28 cellular contexts compared by ENCODE assay signal in genomic region chr4:99825272-99825671, GRCh38. TPM values are rescaled to one million over a fixed set of nuclear protein-coding genes. Genes with fewer than 3 reads are reported as not detected.
DNase-seq lines count a peak whose midpoint lies in the region; ATAC-seq, FAIRE-seq and TF ChIP-seq lines count a peak whose summit lies in the region.
"Had no signal": no experiment of that assay in that cellular context is flagged by ENCODE, and none has a peak within 500 bp of the region (broad histone marks: within the 10 kb centered on the region; RNA-seq: fewer than 3 reads in every experiment).

No MANE protein-coding gene starts in this region.

- H3K4me2 ChIP-seq in GM23338 (no peak overlapping the region), GM12878 (ENCODE audit: control insufficient read depth, insufficient read depth) (peak overlapping the region; percentile 41; the same call in 1 of the 2 replicates), neuronal stem cell (ENCODE audit: insufficient read depth, low read length, poor library complexity, severe bottlenecking) (no peak overlapping the region)

- POLR2A ChIA-PET in GM12878 (lab: Charles Lee), result no interaction called here

- H3K36me3 ChIP-seq in GM23338 (ENCODE audit: insufficient read depth) (no peaks in the 10 kb centered on the region), GM12878 (ENCODE audit: control insufficient read depth in 2 of 2, insufficient read depth in 2 of 2, low read length in 1 of 2) (peaks cover 0 to 1% of the 10 kb centered on the region in 2 experiments; a peak in 2 of 4 replicates), neuronal stem cell (replicated peaks in 1 of 2; ENCODE audit: control insufficient read depth in 2 of 2, insufficient read depth in 2 of 2, low read length in 2 of 2) (no peaks in the 10 kb centered on the region)
- H3K36me3 ChIP-seq: brain microvascular endothelial cell, esophagus muscularis mucosa, thyroid gland had no signal

- intact Hi-C loops in activated CD4-positive, alpha-beta T cell treated with anti-CD3 and anti-CD28 coated beads, Interleukin-2, amount 10 ng/mL, durations not matched to agents 24 days and 14 days (cut with micrococcal nuclease), result no loop called here
- intact Hi-C loops in GM12878 (cut with micrococcal nuclease; ENCODE audit: unreplicated experiment), result loop anchor here (10.0 kb wide), 2 partner anchors 830 to 900 kb away; partner anchors contain the start of genes EIF4E and METAP1

- H3K4me1 ChIP-seq in GM23338 (ENCODE audit: insufficient read depth) (no peaks in the 10 kb centered on the region), GM12878 (ENCODE audit: control insufficient read depth, insufficient read depth, low read length) (peaks cover 17% of the 10 kb centered on the region; the same call in 1 of the 2 replicates), neuronal stem cell (ENCODE audit: control insufficient read depth in 2 of 2, insufficient read depth in 1 of 2, low read depth in 1 of 2, low read length in 2 of 2) (peaks cover 3 to 8% of the 10 kb centered on the region in 2 donors)
- H3K4me1 ChIP-seq: thyroid gland had no signal

- no peak overlapping the region for H2BK5ac ChIP-seq in neuronal stem cell (ENCODE audit: low read length)

- RAD21 ChIA-PET in GM12878 (lab: Charles Lee; ENCODE audit: unreplicated experiment), result interaction anchor here (2.6 to 3.9 kb wide), 2 partner anchors 14 to 20 kb away, joined by 13 to 17 read pairs; no protein-coding TSS in a partner anchor

- H2AFZ ChIP-seq in GM23338 (peak overlapping the region; percentile 52; the same call in 1 of the 2 replicates), GM12878 (ENCODE audit: control insufficient read depth, low read depth, low read length) (no peak overlapping the region), neuronal stem cell (ENCODE audit: low read length) (peak overlapping the region; percentile 23)
- H2AFZ ChIP-seq: GM23248 had no signal

- peaks cover 61% of the 10 kb centered on the region for H3K4me1 Mint-ChIP-seq in activated CD4-positive, alpha-beta T cell treated with anti-CD3 and anti-CD28 coated beads, Interleukin-2, amount 10 ng/mL, durations not matched to agents 24 days and 14 days
- H3K4me1 Mint-ChIP-seq in GM23338, result no peaks in the 10 kb centered on the region

- H3K9me3 ChIP-seq in GM12878 (replicated peaks; ENCODE audit: control insufficient read depth, insufficient read depth, low read length) (no peaks in the 10 kb centered on the region), neuronal stem cell (replicated peaks in 1 of 2; ENCODE audit: control insufficient read depth in 2 of 2, insufficient read depth in 1 of 2, low read depth in 1 of 2, low read length in 2 of 2) (no peaks in the 10 kb centered on the region)
- H3K9me3 ChIP-seq: esophagus muscularis mucosa, thyroid gland had no signal

- H2BK15ac ChIP-seq in neuronal stem cell (ENCODE audit: low read length), result no peak overlapping the region

- no peaks in the 10 kb centered on the region for H3K79me2 ChIP-seq in GM23338 (replicated peaks; ENCODE audit: insufficient read depth)
- H3K79me2 ChIP-seq in GM12878 (ENCODE audit: control insufficient read depth, insufficient read depth, low read length), result peaks cover 81% of the 10 kb centered on the region

- DNase-seq in activated CD4-positive, alpha-beta T cell treated with anti-CD3 and anti-CD28 coated beads, Interleukin-2, amount 10 ng/mL, durations not matched to agents 24 days and 14 days, result no peak
- DNase-seq in activated CD4-positive, alpha-beta T cell treated with anti-CD3 and anti-CD28 coated beads for 1 hour, result no peak
- DNase-seq in GM23338 (ENCODE audit: low spot score) (no peak), GM12878 (ENCODE audit: low read depth, low spot score) (no peak), neuronal stem cell (ENCODE audit: low spot score) (no peak), epidermal melanocyte (ENCODE audit: insufficient read length, low spot score) (no peak)
- DNase-seq in stimulated activated CD4-positive, alpha-beta T cell treated with anti-CD3 and anti-CD28 coated beads, Interleukin-4, amount 100 ng/mL, for 1 hour, result no peak
- DNase-seq: activated effector memory CD4-positive, alpha-beta T cell treated with Interleukin-2 at 50 U/mL for 16 hours; brain microvascular endothelial cell; CD8-positive, alpha-beta T cell; effector CD4-positive, alpha-beta T cell; GM23248; HFFc6; NCI-H1436; NCI-H2081 treated with DMSO at 0.1 percent for 48 hours; NCI-H446 treated with DMSO at 0.1 percent for 48 hours; NCI-H82; stimulated activated CD4-positive, alpha-beta T cell treated with anti-CD3 and anti-CD28 coated beads, Interleukin-15, amount 100 ng/mL, for 24 hours; stimulated activated naive CD8-positive, alpha-beta T cell treated with anti-CD3 and anti-CD28 coated beads, Interleukin-15, Interleukin-2, amounts not matched to agents 100 U/mL and 50 U/mL, for 24 hours; thyroid gland had no signal

- ATAC-seq in GM23338, result no peak
- ATAC-seq in GM12878, result no peak
- ATAC-seq in HG02798 (IDR thresholded peaks at IDR 0.05; ENCODE audit: poor library complexity, unreplicated experiment), result no peak
- ATAC-seq: CD8-positive, alpha-beta T cell; stimulated activated naive CD8-positive, alpha-beta T cell treated with anti-CD3 and anti-CD28 coated beads, Interleukin-15, Interleukin-2, amounts not matched to agents 100 U/mL and 50 U/mL, for 24 hours had no signal

- H3K4me3 ChIP-seq in GM23338 (no peak overlapping the region), GM12878 (peak overlapping the region; percentile 4; the same call in 1 of the 2 replicates), neuronal stem cell (ENCODE audit: low read length in 2 of 2) (no peak overlapping the region)
- H3K4me3 ChIP-seq: esophagus muscularis mucosa, GM23248, thyroid gland had no signal

- no peak for TF ChIP-seq RAD21 in GM12878 (IDR thresholded peaks at IDR 0.05; ENCODE audit: insufficient read depth, low read depth, low read length)

- H3K27me3 ChIP-seq in GM23338 (ENCODE audit: insufficient read depth), result no peaks in the 10 kb centered on the region
- no peaks in the 10 kb centered on the region for H3K27me3 ChIP-seq in GM12878 (replicated peaks in 1 of 2; ENCODE audit: control insufficient read depth in 2 of 2, insufficient read depth in 2 of 2, low read length in 1 of 2)
- H3K27me3 ChIP-seq in neuronal stem cell (ENCODE audit: control insufficient read depth in 3 of 3, insufficient read depth in 3 of 3, low read depth in 1 of 3, low read length in 3 of 3), result no peaks in the 10 kb centered on the region
- H3K27me3 ChIP-seq: brain microvascular endothelial cell, esophagus muscularis mucosa, foreskin keratinocyte, thyroid gland had no signal

- in situ Hi-C loops in GM12878 (cut with MboI), result loop anchor here (25.0 kb wide), 1 partner anchor 1187 kb away; no protein-coding TSS in a partner anchor

- no peak overlapping the region for H3K18ac ChIP-seq in neuronal stem cell (ENCODE audit: low read length)

- H4K91ac ChIP-seq in neuronal stem cell (ENCODE audit: low read depth, low read length, poor library complexity), result no peak overlapping the region

- no peak for TF ChIP-seq POLR2A in GM12878 (IDR thresholded peaks at IDR 0.05; ENCODE audit: low read depth, low read length)

- no peak overlapping the region for H3K9ac ChIP-seq in GM12878 (ENCODE audit: control insufficient read depth, insufficient read depth, low read length)
- no peak overlapping the region for H3K9ac ChIP-seq in neuronal stem cell (ENCODE audit: low read depth, low read length, poor library complexity)
- H3K9ac ChIP-seq: GM23248 had no signal

- H3K4ac ChIP-seq in neuronal stem cell (ENCODE audit: low read length), result no peak overlapping the region

- H2BK12ac ChIP-seq in neuronal stem cell (ENCODE audit: low read length), result no peak overlapping the region

- H4K8ac ChIP-seq in neuronal stem cell (ENCODE audit: low read depth, low read length), result no peak overlapping the region

- SMC1A ChIA-PET in GM12878 (lab: Charles Lee; ENCODE audit: uncharacterized antibody, unreplicated experiment), result interaction anchor here (1.0 to 3.3 kb wide), 7 partner anchors 9 to 125 kb away, joined by 3 to 16 read pairs (median 9); partner anchors contain the start of gene DAPP1

- no peak for FAIRE-seq in GM12878 (lab: Jason Lieb, UNC)
- FAIRE-seq: GM12891 had no signal

- no TSS peak for BruUV-seq in GM12878 (replicated peaks; lab: Mats Ljungman, UMichigan)

- no peaks in the 10 kb centered on the region for H3K27me3 Mint-ChIP-seq in activated CD4-positive, alpha-beta T cell treated with anti-CD3 and anti-CD28 coated beads, Interleukin-2, amount 10 ng/mL, durations not matched to agents 24 days and 14 days
- no peaks in the 10 kb centered on the region for H3K27me3 Mint-ChIP-seq in GM23338 (ENCODE audit: insufficient read depth, low read depth, poor library complexity)

- H3K4me3 Mint-ChIP-seq in activated CD4-positive, alpha-beta T cell treated with anti-CD3 and anti-CD28 coated beads, Interleukin-2, amount 10 ng/mL, durations not matched to agents 24 days and 14 days, result no peak overlapping the region
- H3K4me3 Mint-ChIP-seq in GM23338, result no peak overlapping the region
- H3K4me3 Mint-ChIP-seq: CD8-positive, alpha-beta T cell; HFFc6; T-helper 1 cell treated with Interleukin-12 subunit alpha and Interleukin-12 subunit beta and Interleukin-4 antibody, amounts not matched to agents 30 μg/mL and 1 μg/mL, for 36 hours had no signal

- 0 out of 2 replicates have a peak, but pooled peaks cover 3% of the 10 kb centered on the region for H3K9me2 ChIP-seq in GM23338 (ENCODE audit: insufficient read depth)

- no peak overlapping the region for H2BK120ac ChIP-seq in neuronal stem cell (ENCODE audit: low read depth, low read length)

- no peaks in the 10 kb centered on the region for H3K9me3 Mint-ChIP-seq in activated CD4-positive, alpha-beta T cell treated with anti-CD3 and anti-CD28 coated beads, Interleukin-2, amount 10 ng/mL, durations not matched to agents 24 days and 14 days
- H3K9me3 Mint-ChIP-seq in GM23338, result no peaks in the 10 kb centered on the region
- H3K9me3 Mint-ChIP-seq: CD8-positive, alpha-beta T cell; HFFc6; T-helper 1 cell treated with Interleukin-12 subunit alpha and Interleukin-12 subunit beta and Interleukin-4 antibody, amounts not matched to agents 30 μg/mL and 1 μg/mL, for 36 hours had no signal

- TF ChIP-seq CTCF in GM23338 (conservative IDR thresholded peaks at IDR 0.05; ENCODE audit: low read depth in 2 of 2), result no peak
- TF ChIP-seq CTCF in GM12878 (IDR thresholded peaks at IDR 0.05 in 2 of 3, conservative IDR thresholded peaks at IDR 0.05 in 1 of 3; ENCODE audit: control insufficient read depth in 2 of 3, extremely low read depth in 1 of 3, insufficient read depth in 1 of 3, low read depth in 3 of 3, low read length in 3 of 3), result no peak

- H3K36me3 Mint-ChIP-seq in activated CD4-positive, alpha-beta T cell treated with anti-CD3 and anti-CD28 coated beads, Interleukin-2, amount 10 ng/mL, durations not matched to agents 24 days and 14 days (ENCODE audit: low read depth), result peaks cover 32% of the 10 kb centered on the region
- no peaks in the 10 kb centered on the region for H3K36me3 Mint-ChIP-seq in GM23338 (ENCODE audit: low read depth)

- no peak overlapping the region for H3K23ac ChIP-seq in neuronal stem cell (ENCODE audit: low read depth, low read length, poor library complexity)

- TF ChIP-seq EP300 in GM12878 (IDR thresholded peaks at IDR 0.05; ENCODE audit: borderline replicate concordance in 1 of 2, control insufficient read depth in 1 of 2, low read depth in 2 of 2, low read length in 2 of 2), result no peak

- H4K20me1 ChIP-seq in GM23338 (replicated peaks; ENCODE audit: insufficient read depth) (no peaks in the 10 kb centered on the region), GM12878 (ENCODE audit: control insufficient read depth, insufficient read depth) (peaks cover 3% of the 10 kb centered on the region)

- no peak overlapping the region for H3K14ac ChIP-seq in neuronal stem cell (ENCODE audit: low read length)

- 82% methylated on average over 3 of the region's 3 CpGs for WGBS in GM12878 (ENCODE audit: insufficient coverage, insufficient replicate concordance, low lambda C conversion rate, missing lambda C conversion rate)
- no CpG with 5 or more reads among the region's 3 CpGs for WGBS in neuronal stem cell (ENCODE audit: extremely low coverage in 2 of 2, insufficient read length in 2 of 2, insufficient replicate concordance in 1 of 2), 2 donors

- H3K27ac ChIP-seq in GM23338 (ENCODE audit: low read depth) (no peak overlapping the region), GM12878 (ENCODE audit: control insufficient read depth, insufficient read depth) (no peak overlapping the region), neuronal stem cell (replicated peaks; ENCODE audit: low read length) (no peak overlapping the region)
- H3K27ac ChIP-seq: brain microvascular endothelial cell, esophagus muscularis mucosa, foreskin keratinocyte, GM23248, thyroid gland had no signal

- peak overlapping the region; percentile 7 for H3K27ac Mint-ChIP-seq in activated CD4-positive, alpha-beta T cell treated with anti-CD3 and anti-CD28 coated beads, Interleukin-2, amount 10 ng/mL, durations not matched to agents 24 days and 14 days
- H3K27ac Mint-ChIP-seq in GM23338, result no peak overlapping the region
- H3K27ac Mint-ChIP-seq: CD8-positive, alpha-beta T cell; HFFc6 had no signal

- H3F3A ChIP-seq in GM23338 (replicated peaks; ENCODE audit: low read depth), result no peaks in the 10 kb centered on the region

- no peaks in the 10 kb centered on the region for H3K79me1 ChIP-seq in neuronal stem cell (ENCODE audit: low read depth, low read length)

- CTCF ChIA-PET in GM12878 (lab: Yijun Ruan, JAX), result interaction anchor here (0.8 to 3.5 kb wide), 7 partner anchors 8 to 158 kb away, joined by 3 to 15 read pairs (median 3); no protein-coding TSS in a partner anchor

- no peak overlapping the region for H2AK5ac ChIP-seq in neuronal stem cell (ENCODE audit: low read depth, low read length)

RNA-seq across cellular contexts. Expression of gene DAPP1, which starts 8.6 kb away (rescaled TPM):
- total RNA-seq in activated CD4-positive, alpha-beta T cell treated with anti-CD3 and anti-CD28 coated beads, Interleukin-2, amount 10 ng/mL, durations not matched to agents 24 days and 14 days, result 28.4 and 29.5 TPM in 2 replicates
- not detected in 2 replicates for total RNA-seq in GM23338 (2014; rRNA removed; shearing (Covaris generic))
- not detected in 2 replicates for polyA plus RNA-seq in GM23338 (2016; fragmentation: Nextera tagmentation; extraction: Ambion mirVana)
- 105 and 113 TPM in 2 replicates for total RNA-seq in GM12878 (2013; cell fraction: nucleolus; rRNA removed)
- 64.7 and 82.2 TPM in 2 replicates for total RNA-seq in GM12878 (2014; rRNA removed)
- 82.6 and 84.0 TPM in 2 replicates for total RNA-seq in GM12878 (2014; rRNA removed; fragmentation: Illumina TruSeq; extraction: Trizol)
- 46.4 and 46.5 TPM in 2 replicates for total RNA-seq in GM12878 (2021)
- polyA plus RNA-seq in GM12878 (2011; ENCODE audit: low read depth), result 20.0 TPM
- polyA plus RNA-seq in GM12878 (2011; rRNA removed), result 97.9 and 136 TPM in 2 replicates
- 51.3 and 63.8 TPM in 2 replicates for polyA plus RNA-seq in GM12878 (2011; cell fraction: cytosol; rRNA removed)
- polyA plus RNA-seq in GM12878 (2011; cell fraction: nucleus; rRNA removed), result 74.6 and 75.6 TPM in 2 replicates
- polyA plus RNA-seq in GM12878 (2012), result 20.5 and 31.0 TPM in 2 replicates
- 81.3 and 113 TPM in 2 replicates for polyA plus RNA-seq in GM12878 (2014; fragmentation: Illumina TruSeq; extraction: Trizol)
- polyA plus RNA-seq in GM12878 (2014; fragmentation: Nextera tagmentation; extraction: Ambion mirVana), result 100 to 1,000 TPM; 104 to 147 TPM
- 49.3 and 67.2 TPM in 2 replicates for polyA plus RNA-seq in GM12878 (2014; rRNA removed)
- polyA plus RNA-seq in GM12878 (2016; fragmentation: Nextera tagmentation; extraction: Ambion mirVana), result 10 to 100 TPM; 58.9 to 66.9 TPM
- 125 and 132 TPM in 2 replicates for polyA minus RNA-seq in GM12878 (2011; rRNA and poly(A)+ RNA removed)
- 32.2 and 35.4 TPM in 2 replicates for polyA minus RNA-seq in GM12878 (2011; cell fraction: cytosol; rRNA and poly(A)+ RNA removed)
- polyA minus RNA-seq in GM12878 (2011; cell fraction: nucleus; rRNA and poly(A)+ RNA removed), result 54.5 and 77.5 TPM in 2 replicates
- not detected for polyA plus RNA-seq in neuronal stem cell (2013, experiment 1 of 2)
- polyA plus RNA-seq in neuronal stem cell (2013, experiment 2 of 2), result not detected
- total RNA-seq: A172, GM23248, HFFc6, lung microvascular endothelial cell, pulmonary artery endothelial cell had no signal
- polyA plus RNA-seq: GM23248 had no signal

Comparison
In these comparisons a context has a peak if more than half of its experiments do, and no peak if none do; other contexts are left out.
1. RNA of gene DAPP1, which starts 8.6 kb away (total RNA-seq): 46.4 to 113 TPM in GM12878 and 28.4 to 29.5 TPM in activated CD4-positive, alpha-beta T cell treated with anti-CD3 and anti-CD28 coated beads, Interleukin-2, amount 10 ng/mL, durations not matched to agents 24 days and 14 days; not detected in GM23338; every median in the first group is over 10 times any median in the second.